11 cellular contexts compared by ENCODE assay signal in the genomic region with DNA sequence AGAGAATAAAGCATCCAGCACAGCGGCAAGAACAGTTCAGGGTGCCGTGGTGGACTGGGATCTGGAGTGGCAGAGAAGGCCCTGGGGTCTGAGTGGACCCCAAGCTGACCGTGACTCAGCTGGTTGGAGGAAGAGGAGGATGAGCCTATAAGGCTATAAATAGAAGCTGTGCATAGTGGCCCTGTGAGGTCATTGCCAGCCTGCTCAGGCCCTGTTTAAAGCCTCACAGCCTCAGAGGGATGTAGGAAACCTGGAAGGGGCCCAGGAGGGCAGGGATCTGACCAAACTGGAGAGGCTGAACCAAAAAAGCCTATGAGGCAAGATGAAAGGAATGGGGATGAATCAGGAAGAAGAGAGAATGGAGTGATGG. TPM values are rescaled to one million over a fixed set of nuclear protein-coding genes. Genes with fewer than 3 reads are reported as not detected.
DNase-seq lines count a peak whose midpoint lies in the region; ATAC-seq and TF ChIP-seq lines count a peak whose summit lies in the region.
"Had no signal": no experiment of that assay in that cellular context is flagged by ENCODE, and none has a peak within 500 bp of the region (broad histone marks: within the 10 kb centered on the region; RNA-seq: fewer than 3 reads in every experiment).

No MANE protein-coding gene starts in this region.

- no peak overlapping the region for H2AFZ ChIP-seq in ACC112 (ENCODE audit: low read length, unreplicated experiment)

- peaks cover 21% of the 10 kb centered on the region for H3K4me1 ChIP-seq in ACC112 (ENCODE audit: control insufficient read depth, insufficient read depth, low read length, unreplicated experiment)
- peaks cover 0 to 8% of the 10 kb centered on the region in 2 donors for H3K4me1 ChIP-seq in muscle layer of duodenum (ENCODE audit: control insufficient read depth in 1 of 2, insufficient read depth in 2 of 2, low read length in 2 of 2)
- H3K4me1 ChIP-seq: tibial nerve had no signal

- H3K36me3 Mint-ChIP-seq in Calu3 (ENCODE audit: insufficient read depth, unreplicated experiment), result no peaks in the 10 kb centered on the region

- DNase-seq in MG63 (peak; percentile 97), fibroblast of gingiva (ENCODE audit: low read depth) (peak; percentile 79), HPDE6-E6E7 (ENCODE audit: extremely low spot score) (no peak), Calu3 (no peak), NCI-H1105 (lab: John Stamatoyannopoulos, UW) (no peak)
- DNase-seq: NCI-H187 had no signal

- TF ChIP-seq CTCF in Calu3 (IDR thresholded peaks at IDR 0.05; ENCODE audit: unreplicated experiment), result no peak

- H3K9me3 Mint-ChIP-seq in Calu3 (ENCODE audit: low read depth, unreplicated experiment), result no peaks in the 10 kb centered on the region

- no peak overlapping the region for H3K4me3 ChIP-seq in ACC112 (ENCODE audit: low read depth, low read length)
- H3K4me3 ChIP-seq in MG63, result no peak overlapping the region
- peak overlapping the region in 1 of 2 donors; percentile 30 for H3K4me3 ChIP-seq in muscle layer of duodenum (ENCODE audit: low read depth in 1 of 2, low read length in 2 of 2)
- H3K4me3 ChIP-seq: tibial nerve had no signal

- intact Hi-C loops in Calu3 (cut with micrococcal nuclease; ENCODE audit: unreplicated experiment), result no loop called here

- no peaks in the 10 kb centered on the region for H3K79me2 ChIP-seq in ACC112 (ENCODE audit: control insufficient read depth, insufficient read depth, low read length, unreplicated experiment)

- no peaks in the 10 kb centered on the region for H3K9me3 ChIP-seq in MG63
- no peaks in the 10 kb centered on the region for H3K9me3 ChIP-seq in muscle layer of duodenum (ENCODE audit: control insufficient read depth in 1 of 2, low read length in 2 of 2)

- H3K27ac ChIP-seq in ACC112 (ENCODE audit: low read depth, low read length) (peak overlapping the region; percentile 57), muscle layer of duodenum (ENCODE audit: low read length) (peak overlapping the region; percentile 92)
- H3K27ac ChIP-seq: tibial nerve had no signal

- no peak overlapping the region for H3K4me3 Mint-ChIP-seq in Calu3 (ENCODE audit: low read depth, unreplicated experiment)

- H3K27ac Mint-ChIP-seq in Calu3 (ENCODE audit: unreplicated experiment), result no peak overlapping the region

- H3K27me3 ChIP-seq in ACC112 (ENCODE audit: insufficient read depth, low read length) (no peaks in the 10 kb centered on the region), MG63 (no peaks in the 10 kb centered on the region), muscle layer of duodenum (ENCODE audit: low read depth, low read length) (no peaks in the 10 kb centered on the region)

- BruUV-seq in Calu3 (replicated peaks; lab: Mats Ljungman, UMichigan), result no TSS peak

- ATAC-seq in GM19455 (IDR thresholded peaks at IDR 0.05; ENCODE audit: unreplicated experiment), result no peak

- peaks cover 28% of the 10 kb centered on the region for H3K27me3 Mint-ChIP-seq in Calu3 (ENCODE audit: unreplicated experiment)

- H3K36me3 ChIP-seq in ACC112 (ENCODE audit: insufficient read depth, low read length) (no peaks in the 10 kb centered on the region), MG63 (no peaks in the 10 kb centered on the region), muscle layer of duodenum (ENCODE audit: control insufficient read depth in 1 of 2, insufficient read depth in 2 of 2, low read length in 2 of 2) (no peaks in the 10 kb centered on the region)
- H3K36me3 ChIP-seq: tibial nerve had no signal

- peaks cover 8% of the 10 kb centered on the region for H3K4me1 Mint-ChIP-seq in Calu3 (ENCODE audit: low read depth, unreplicated experiment)

- CTCF ChIA-PET in Calu3 (lab: Charles Lee), result no interaction called here

RNA-seq across cellular contexts. Expression of gene DES, which starts 11.3 kb away (rescaled TPM):
- 3.8 and 22.6 TPM in 2 replicates for total RNA-seq in MG63 (2014; rRNA removed; shearing (Covaris generic); ENCODE audit: low replicate concordance)
- not detected in 2 replicates for total RNA-seq in Calu3 (2022)
- total RNA-seq: A673 had no signal

RNA-seq across cellular contexts. Expression of gene DNPEP, which starts 19.1 kb away (rescaled TPM):
- total RNA-seq in MG63 (2014; rRNA removed; shearing (Covaris generic); ENCODE audit: low replicate concordance), result 56.4 and 73.1 TPM in 2 replicates
- 70.3 and 75.1 TPM in 2 replicates for total RNA-seq in Calu3 (2022)

RNA-seq across cellular contexts. Expression of gene SPEG, which starts 27.8 kb away (rescaled TPM):
- 11.6 and 12.6 TPM in 2 replicates for total RNA-seq in MG63 (2014; rRNA removed; shearing (Covaris generic); ENCODE audit: low replicate concordance)
- 13.4 and 16.7 TPM in 2 replicates for total RNA-seq in Calu3 (2022)

Comparison
In these comparisons a context has a peak if more than half of its experiments do, and no peak if none do; other contexts are left out.
1. DNase-seq: peak in MG63 (single experiment) and fibroblast of gingiva (single experiment); none in HPDE6-E6E7 (single experiment), Calu3 (single experiment) and NCI-H1105 (single experiment).